Comparison of ENCODE assay signal across 24 cellular contexts in the genomic region with DNA sequence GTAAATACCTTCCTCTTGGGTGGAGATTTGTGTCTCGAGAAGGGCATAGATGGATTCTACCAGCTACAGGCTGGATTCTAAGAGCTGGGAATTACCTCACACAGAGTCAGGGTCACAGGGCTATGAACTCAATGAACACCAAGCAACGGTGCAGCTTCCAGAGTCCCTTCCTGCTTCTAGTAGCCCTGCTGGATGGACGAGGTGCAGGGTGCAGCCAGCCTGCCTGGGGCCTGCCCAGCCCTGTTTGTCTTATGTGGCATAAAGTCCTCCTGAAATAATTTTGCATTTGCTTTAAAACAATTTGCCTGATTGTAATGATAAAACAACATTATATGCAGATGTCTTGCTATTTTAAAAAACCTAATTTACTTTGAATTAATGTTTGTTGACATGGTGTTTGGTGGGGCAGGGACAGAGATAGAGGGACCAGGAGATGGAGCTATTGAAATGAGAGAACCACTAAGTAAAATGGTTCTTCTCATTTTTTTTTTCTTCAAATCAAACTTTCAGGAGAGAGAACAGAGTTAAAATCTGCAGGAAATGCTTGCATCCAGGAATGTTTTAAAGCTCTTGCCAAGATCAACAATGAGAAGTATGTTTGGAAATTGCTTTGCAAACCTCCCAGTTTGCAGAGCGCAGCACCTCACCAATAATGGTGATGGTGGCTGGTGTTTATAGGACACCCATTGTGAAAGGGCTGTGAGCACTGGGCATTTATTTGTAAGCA.
DNase-seq lines count a peak whose midpoint lies in the region; ATAC-seq, FAIRE-seq and TF ChIP-seq lines count a peak whose summit lies in the region.
"Had no signal": no experiment of that assay in that cellular context is flagged by ENCODE, and none has a peak within 500 bp of the region (broad histone marks: within the 10 kb centered on the region; RNA-seq: fewer than 3 reads in every experiment).

No MANE protein-coding gene starts in this region.

- peak overlapping the region in 2 of 3 experiments; percentile 47 to 76 for H3K27ac Mint-ChIP-seq in nephron
- H3K27ac Mint-ChIP-seq: T-cell, WTC11 had no signal

- H3K9me3 Mint-ChIP-seq in nephron, result no peaks in the 10 kb centered on the region
- H3K9me3 Mint-ChIP-seq: T-cell, WTC11 had no signal

- no peak for TF ChIP-seq RAD21 in K562 (CRISPR knock-in tag; conservative IDR thresholded peaks at IDR 0.05 in 1 of 2, IDR thresholded peaks at IDR 0.05 in 1 of 2)

- H3K27me3 ChIP-seq in K562 (ENCODE audit: control insufficient read depth in 2 of 2, insufficient read depth in 2 of 2, low read length in 2 of 2) (no peaks in the 10 kb centered on the region; a peak in 1 of 5 replicates), lower lobe of right lung (ENCODE audit: low read depth) (no peaks in the 10 kb centered on the region), vagina (no peaks in the 10 kb centered on the region)
- H3K27me3 ChIP-seq: BE2C, neutrophil had no signal

- TF ChIP-seq POLR2A in K562 (conservative IDR thresholded peaks at IDR 0.05), result no peak
- no peak for TF ChIP-seq POLR2A in vagina (IDR thresholded peaks at IDR 0.05)

- TF ChIP-seq EP300 in K562 (IDR thresholded peaks at IDR 0.05; ENCODE audit: low read length), result no peak

- peaks cover 6% of the 10 kb centered on the region; the same call in 1 of the 2 replicates for H4K20me1 ChIP-seq in K562 (replicated peaks; ENCODE audit: control insufficient read depth, insufficient read depth, low read length)

- H3K27ac ChIP-seq in K562 (ENCODE audit: extremely low read depth, low read depth, low read length), result no peak overlapping the region
- H3K27ac ChIP-seq in lower lobe of right lung, result no peak overlapping the region
- no peak overlapping the region for H3K27ac ChIP-seq in vagina
- H3K27ac ChIP-seq: epithelial cell of prostate, heart right ventricle, neutrophil had no signal

- DNase-seq in Daoy (ENCODE audit: low read depth) (peak; percentile 82), LNCaP clone FGC (ENCODE audit: low read depth) (peak; percentile 38), K562 (ENCODE audit: extremely low read depth in 1 of 4, low spot score in 3 of 4) (no peak), SW480 (ENCODE audit: low spot score) (no peak), lower lobe of right lung (no peak), posterior vena cava (ENCODE audit: low spot score) (no peak), vagina (ENCODE audit: extremely low spot score in 2 of 2) (no peak)
- DNase-seq: activated CD8-positive, alpha-beta memory T cell treated with anti-CD3 and anti-CD28 coated beads for 24 hours; amygdala; BE2C; DMS 273 treated with DMSO at 0.1 percent for 48 hours; heart right ventricle; kidney; NCI-H2107; NCI-H82; stimulated activated CD4-positive, alpha-beta T cell treated with anti-CD3 and anti-CD28 coated beads, Interleukin-4, amount 100 ng/mL, for 24 hours; stimulated activated CD8-positive, alpha-beta memory T cell treated with anti-CD3 and anti-CD28 coated beads, Interleukin-4, amount 100 ng/mL, for 48 hours; T-cell had no signal

- no peak overlapping the region for H2AFZ ChIP-seq in K562 (ENCODE audit: low read depth, low read length)

- no peaks in the 10 kb centered on the region for H3K9me3 ChIP-seq in K562 (replicated peaks; ENCODE audit: control insufficient read depth, insufficient read depth, low read depth, low read length)
- no peaks in the 10 kb centered on the region for H3K9me3 ChIP-seq in lower lobe of right lung
- no peaks in the 10 kb centered on the region for H3K9me3 ChIP-seq in vagina
- H3K9me3 ChIP-seq: BE2C, heart right ventricle, neutrophil had no signal

- WGBS in K562 (ENCODE audit: insufficient coverage, low coverage, missing lambda C conversion rate), result 0% methylated on average over 4 of the region's 4 CpGs

- H3K4me2 ChIP-seq in K562 (ENCODE audit: insufficient read depth, low read length), result no peak overlapping the region

- H3K4me3 Mint-ChIP-seq in nephron, result no peak overlapping the region
- H3K4me3 Mint-ChIP-seq: T-cell, WTC11 had no signal

- H3K4me3 ChIP-seq in LNCaP clone FGC (ENCODE audit: low read depth, low read length), result no peak overlapping the region
- H3K4me3 ChIP-seq in K562, result no peak overlapping the region
- H3K4me3 ChIP-seq in lower lobe of right lung, result no peak overlapping the region
- H3K4me3 ChIP-seq in vagina, result no peak overlapping the region
- H3K4me3 ChIP-seq: heart right ventricle had no signal

- no peak for FAIRE-seq in K562 (lab: Jason Lieb, UNC)
- FAIRE-seq: HepG2, kidney had no signal

- no peaks in the 10 kb centered on the region for H3K9me1 ChIP-seq in K562 (ENCODE audit: control insufficient read depth, insufficient read depth, low read length)

- H3K79me2 ChIP-seq in K562 (ENCODE audit: control insufficient read depth, insufficient read depth, low read length), result no peaks in the 10 kb centered on the region

- peaks cover 27% of the 10 kb centered on the region for H3K4me1 Mint-ChIP-seq in nephron
- H3K4me1 Mint-ChIP-seq: T-cell had no signal

- no peak for ATAC-seq in K562
- ATAC-seq in lower lobe of right lung, result no peak
- ATAC-seq: heart right ventricle, HepG2, sciatic nerve, T-cell, WTC11 had no signal

- no peak overlapping the region for H3K9ac ChIP-seq in K562 (ENCODE audit: insufficient read depth in 1 of 2, low read depth in 2 of 2, low read length in 2 of 2)

- BruUV-seq in K562 (replicated peaks; lab: Mats Ljungman, UMichigan), result no TSS peak

- CTCF ChIA-PET in K562 (lab: Yijun Ruan, JAX; ENCODE audit: low intra/inter-chr PET ratio), result no interaction called here

- no peaks in the 10 kb centered on the region for H3K36me3 Mint-ChIP-seq in nephron (ENCODE audit: low read depth)
- H3K36me3 Mint-ChIP-seq: T-cell, WTC11 had no signal

- H3K36me3 ChIP-seq in K562 (ENCODE audit: control insufficient read depth, insufficient read depth, low read length) (no peaks in the 10 kb centered on the region), lower lobe of right lung (no peaks in the 10 kb centered on the region), vagina (no peaks in the 10 kb centered on the region)
- H3K36me3 ChIP-seq: BE2C, heart right ventricle, neutrophil had no signal

- POLR2A ChIA-PET in K562 (lab: Yijun Ruan, JAX), result interaction anchor here (0.9 to 1.1 kb wide), 2 partner anchors 42 to 172 kb away, joined by 3 read pairs; no protein-coding TSS in a partner anchor

- H3K4me1 ChIP-seq in K562 (replicated peaks in 1 of 2; ENCODE audit: control insufficient read depth in 2 of 2, insufficient read depth in 2 of 2, low read length in 2 of 2) (no peaks in the 10 kb centered on the region), lower lobe of right lung (no peaks in the 10 kb centered on the region), vagina (no peaks in the 10 kb centered on the region)
- H3K4me1 ChIP-seq: BE2C had no signal

- TF ChIP-seq CTCF in LNCaP clone FGC (IDR thresholded peaks at IDR 0.05; ENCODE audit: control insufficient read depth, extremely low read depth, insufficient read depth) (no peak), K562 (IDR thresholded peaks at IDR 0.05 in 2 of 3, conservative IDR thresholded peaks at IDR 0.05 in 1 of 3; ENCODE audit: insufficient read depth in 2 of 3, low read depth in 1 of 3, low read length in 3 of 3) (no peak), nephron (IDR thresholded peaks at IDR 0.05; ENCODE audit: unreplicated experiment in 3 of 3) (peak in 2 of 3 experiments; percentile 17 to 22), lower lobe of right lung (IDR thresholded peaks at IDR 0.05) (no peak), vagina (IDR thresholded peaks at IDR 0.05) (no peak)

- intact Hi-C loops in K562 (cut with micrococcal nuclease) (no loop called here), lower lobe of right lung (cut with DNase I) (no loop called here), posterior vena cava (cut with DNase I) (no loop called here), vagina (cut with DNase I) (no loop called here)

- H3K27me3 Mint-ChIP-seq in nephron (ENCODE audit: low read depth), result peaks cover 14% of the 10 kb centered on the region

- in situ Hi-C loops in K562 (cut with MboI), result no loop called here

TF ChIP-seq in K562, 482 proteins besides CTCF, POLR2A, EP300 and RAD21 (continues in another document):
- TF ChIP-seq, protein P1, sequence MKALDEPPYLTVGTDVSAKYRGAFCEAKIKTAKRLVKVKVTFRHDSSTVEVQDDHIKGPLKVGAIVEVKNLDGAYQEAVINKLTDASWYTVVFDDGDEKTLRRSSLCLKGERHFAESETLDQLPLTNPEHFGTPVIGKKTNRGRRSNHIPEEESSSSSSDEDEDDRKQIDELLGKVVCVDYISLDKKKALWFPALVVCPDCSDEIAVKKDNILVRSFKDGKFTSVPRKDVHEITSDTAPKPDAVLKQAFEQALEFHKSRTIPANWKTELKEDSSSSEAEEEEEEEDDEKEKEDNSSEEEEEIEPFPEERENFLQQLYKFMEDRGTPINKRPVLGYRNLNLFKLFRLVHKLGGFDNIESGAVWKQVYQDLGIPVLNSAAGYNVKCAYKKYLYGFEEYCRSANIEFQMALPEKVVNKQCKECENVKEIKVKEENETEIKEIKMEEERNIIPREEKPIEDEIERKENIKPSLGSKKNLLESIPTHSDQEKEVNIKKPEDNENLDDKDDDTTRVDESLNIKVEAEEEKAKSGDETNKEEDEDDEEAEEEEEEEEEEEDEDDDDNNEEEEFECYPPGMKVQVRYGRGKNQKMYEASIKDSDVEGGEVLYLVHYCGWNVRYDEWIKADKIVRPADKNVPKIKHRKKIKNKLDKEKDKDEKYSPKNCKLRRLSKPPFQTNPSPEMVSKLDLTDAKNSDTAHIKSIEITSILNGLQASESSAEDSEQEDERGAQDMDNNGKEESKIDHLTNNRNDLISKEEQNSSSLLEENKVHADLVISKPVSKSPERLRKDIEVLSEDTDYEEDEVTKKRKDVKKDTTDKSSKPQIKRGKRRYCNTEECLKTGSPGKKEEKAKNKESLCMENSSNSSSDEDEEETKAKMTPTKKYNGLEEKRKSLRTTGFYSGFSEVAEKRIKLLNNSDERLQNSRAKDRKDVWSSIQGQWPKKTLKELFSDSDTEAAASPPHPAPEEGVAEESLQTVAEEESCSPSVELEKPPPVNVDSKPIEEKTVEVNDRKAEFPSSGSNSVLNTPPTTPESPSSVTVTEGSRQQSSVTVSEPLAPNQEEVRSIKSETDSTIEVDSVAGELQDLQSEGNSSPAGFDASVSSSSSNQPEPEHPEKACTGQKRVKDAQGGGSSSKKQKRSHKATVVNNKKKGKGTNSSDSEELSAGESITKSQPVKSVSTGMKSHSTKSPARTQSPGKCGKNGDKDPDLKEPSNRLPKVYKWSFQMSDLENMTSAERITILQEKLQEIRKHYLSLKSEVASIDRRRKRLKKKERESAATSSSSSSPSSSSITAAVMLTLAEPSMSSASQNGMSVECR (CRISPR knock-in tag; IDR thresholded peaks at IDR 0.05), result no peak
- TF ChIP-seq, protein P2, sequence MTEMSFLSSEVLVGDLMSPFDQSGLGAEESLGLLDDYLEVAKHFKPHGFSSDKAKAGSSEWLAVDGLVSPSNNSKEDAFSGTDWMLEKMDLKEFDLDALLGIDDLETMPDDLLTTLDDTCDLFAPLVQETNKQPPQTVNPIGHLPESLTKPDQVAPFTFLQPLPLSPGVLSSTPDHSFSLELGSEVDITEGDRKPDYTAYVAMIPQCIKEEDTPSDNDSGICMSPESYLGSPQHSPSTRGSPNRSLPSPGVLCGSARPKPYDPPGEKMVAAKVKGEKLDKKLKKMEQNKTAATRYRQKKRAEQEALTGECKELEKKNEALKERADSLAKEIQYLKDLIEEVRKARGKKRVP (CRISPR knock-in tag; IDR thresholded peaks at IDR 0.05), result no peak

Comparison
In these comparisons a context has a peak if more than half of its experiments do, and no peak if none do; other contexts are left out.
1. DNase-seq: peak in Daoy (single experiment) and LNCaP clone FGC (single experiment); none in K562 (0 of 4), SW480 (single experiment), lower lobe of right lung (single experiment), posterior vena cava (single experiment) and vagina (0 of 2).
2. CTCF ChIP-seq: peak in nephron (2 of 3); none in LNCaP clone FGC (single experiment), K562 (0 of 3), lower lobe of right lung (single experiment) and vagina (0 of 3).